9 cellular contexts compared by ENCODE assay signal in genomic region chr3:137764001-137764433, GRCh38. TPM values are rescaled to one million over a fixed set of nuclear protein-coding genes. Genes with fewer than 3 reads are reported as not detected.
DNase-seq lines count a peak whose midpoint lies in the region; ATAC-seq and TF ChIP-seq lines count a peak whose summit lies in the region.
"Had no signal": no experiment of that assay in that cellular context is flagged by ENCODE, and none has a peak within 500 bp of the region (broad histone marks: within the 10 kb centered on the region; RNA-seq: fewer than 3 reads in every experiment).

Gene SOX14, plus strand, starts transcription at chr3:137764315. Its CDS starts 470 bp downstream, at chr3:137764785.

- H3K9me3 ChIP-seq in HUES64 (ENCODE audit: insufficient read depth, low read depth, low read length) = no peaks in the 10 kb centered on the region
- H3K9me3 ChIP-seq in mammary epithelial cell (replicated peaks; ENCODE audit: insufficient read depth, low read length) = no peaks in the 10 kb centered on the region
- no peaks in the 10 kb centered on the region for H3K9me3 ChIP-seq in neural cell (ENCODE audit: low read length)

- H4K20me1 ChIP-seq in mammary epithelial cell (ENCODE audit: insufficient read depth, low read length) (peaks cover 2% of the 10 kb centered on the region), neural cell (ENCODE audit: insufficient read depth) (no peaks in the 10 kb centered on the region)

- CTCF ChIA-PET in mammary epithelial cell (lab: Charles Lee; ENCODE audit: low non-redundant PET) = no interaction called here

- H3K27me3 ChIP-seq in HUES64 (ENCODE audit: insufficient read depth, low read length) = peaks cover 99% of the 10 kb centered on the region
- H3K27me3 ChIP-seq in mammary epithelial cell (ENCODE audit: insufficient read depth, low read length) = peaks cover 82% of the 10 kb centered on the region
- H3K27me3 ChIP-seq in neural cell (ENCODE audit: insufficient read depth, low read depth, low read length) = peaks cover 98% of the 10 kb centered on the region

- H3K9ac ChIP-seq in HUES64 (ENCODE audit: low read depth, low read length) (no peak within 1 kb of the TSS), mammary epithelial cell (ENCODE audit: insufficient read depth, low read length) (no peak within 1 kb of the TSS), neural cell (ENCODE audit: low read length) (no peak within 1 kb of the TSS)

- TF ChIP-seq RAD21 in neural cell (conservative IDR thresholded peaks at IDR 0.05) = no peak

- H2AFZ ChIP-seq in mammary epithelial cell (ENCODE audit: low read depth, low read length) (no peak within 1 kb of the TSS), neural cell (ENCODE audit: low read depth, low read length) (no peak within 1 kb of the TSS)

- H3K36me3 Mint-ChIP-seq in stimulated activated memory B cell treated with anti-CD40 and anti-IgM and Interleukin-4, amounts not matched to agents 10 μg/mL and 1 μg/mL and 100 μg/mL, for 72 hours = peaks cover 6% of the 10 kb centered on the region

- no peaks in the 10 kb centered on the region for H3K36me3 ChIP-seq in HUES64 (ENCODE audit: insufficient read depth, low read length)
- H3K36me3 ChIP-seq in mammary epithelial cell (ENCODE audit: insufficient read depth, low read length) = no peaks in the 10 kb centered on the region
- H3K36me3 ChIP-seq in neural cell (ENCODE audit: insufficient read depth, low read length) = no peaks in the 10 kb centered on the region

- under 1% methylated on average over 30 of the region's 30 CpGs for WGBS in HUES64
- WGBS in mammary epithelial cell (ENCODE audit: low coverage, missing lambda C conversion rate) = 7% methylated on average over 3 of the region's 30 CpGs

- H3K4me3 ChIP-seq in HUES64 (ENCODE audit: low read length) (peak within 1 kb of the TSS; percentile 47), mammary epithelial cell (replicated peaks in 1 of 3; ENCODE audit: insufficient read depth in 1 of 3, low read depth in 2 of 3, low read length in 3 of 3) (no peak within 1 kb of the TSS), neural cell (ENCODE audit: low read length) (peak within 1 kb of the TSS; percentile 65)

- intact Hi-C loops in mammary epithelial cell (cut with micrococcal nuclease) = no loop called here

- no peak within 1 kb of the TSS for H3K4me3 Mint-ChIP-seq in stimulated activated memory B cell treated with anti-CD40 and anti-IgM and Interleukin-4, amounts not matched to agents 10 μg/mL and 1 μg/mL and 100 μg/mL, for 72 hours

- H3K27ac Mint-ChIP-seq in stimulated activated memory B cell treated with anti-CD40 and anti-IgM and Interleukin-4, amounts not matched to agents 10 μg/mL and 1 μg/mL and 100 μg/mL, for 72 hours = no peak within 1 kb of the TSS

- TF ChIP-seq CTCF in mammary epithelial cell (conservative IDR thresholded peaks at IDR 0.05 in 1 of 2, IDR thresholded peaks at IDR 0.05 in 1 of 2; ENCODE audit: extremely low read depth in 1 of 2, insufficient read depth in 1 of 2, low read depth in 1 of 2, low read length in 2 of 2) (no peak), neural cell (IDR thresholded peaks at IDR 0.05; ENCODE audit: poor library complexity, severe bottlenecking) (no peak)

- no peak for ATAC-seq in stimulated activated memory B cell treated with anti-CD40 and anti-IgM and Interleukin-4, amounts not matched to agents 10 μg/mL and 1 μg/mL and 100 μg/mL, for 72 hours

- H3K27me3 Mint-ChIP-seq in stimulated activated memory B cell treated with anti-CD40 and anti-IgM and Interleukin-4, amounts not matched to agents 10 μg/mL and 1 μg/mL and 100 μg/mL, for 72 hours = peaks cover 88% of the 10 kb centered on the region

- DNase-seq in DMS79 (lab: John Stamatoyannopoulos, UW) (peak; percentile 91), mammary epithelial cell (no peak), NCI-H446 treated with DMSO at 0.1 percent for 48 hours (lab: John Stamatoyannopoulos, UW) (no peak), superior temporal gyrus (ENCODE audit: extremely low spot score) (no peak)
- no peak for DNase-seq in stimulated activated CD8-positive, alpha-beta memory T cell treated with anti-CD3 and anti-CD28 coated beads, Interleukin-4, amount 100 ng/mL, for 48 hours

- in situ Hi-C loops in mammary epithelial cell (cut with MboI; ENCODE audit: low sequenced_read_pairs in 2 of 2) = no loop called here

- no peaks in the 10 kb centered on the region for H3K9me3 Mint-ChIP-seq in stimulated activated memory B cell treated with anti-CD40 and anti-IgM and Interleukin-4, amounts not matched to agents 10 μg/mL and 1 μg/mL and 100 μg/mL, for 72 hours

- H3K79me2 ChIP-seq in mammary epithelial cell (ENCODE audit: insufficient read depth, low read length) = no peaks in the 10 kb centered on the region
- H3K79me2 ChIP-seq in neural cell (replicated peaks; ENCODE audit: insufficient read depth, low read length) = no peaks in the 10 kb centered on the region

- dilution Hi-C loops in mammary epithelial cell (cut with HindIII; ENCODE audit: low sequenced_read_pairs) = no loop called here

- H3K27ac ChIP-seq in HUES64 (ENCODE audit: low read depth, low read length) (no peak within 1 kb of the TSS), mammary epithelial cell (ENCODE audit: insufficient read depth, low read depth, low read length) (no peak within 1 kb of the TSS), neural cell (ENCODE audit: low read length) (no peak within 1 kb of the TSS)

- peaks cover 57% of the 10 kb centered on the region for H3K4me1 ChIP-seq in HUES64 (ENCODE audit: insufficient read depth, low read length)
- H3K4me1 ChIP-seq in mammary epithelial cell (ENCODE audit: insufficient read depth, low read length) = peaks cover 12% of the 10 kb centered on the region

- no TSS peak for BruUV-seq in mammary epithelial cell (replicated peaks; lab: Mats Ljungman, UMichigan)

- no peak for TF ChIP-seq EP300 in neural cell (conservative IDR thresholded peaks at IDR 0.05; ENCODE audit: poor library complexity, severe bottlenecking)

- peak within 1 kb of the TSS; percentile 60 for H3K4me2 ChIP-seq in mammary epithelial cell (ENCODE audit: insufficient read depth, low read depth, low read length)
- H3K4me2 ChIP-seq in neural cell (ENCODE audit: low read length) = peak within 1 kb of the TSS; percentile 88

- no peaks in the 10 kb centered on the region for H3F3A ChIP-seq in neural cell (ENCODE audit: insufficient read depth, low read length, poor library complexity, severe bottlenecking)

- no peaks in the 10 kb centered on the region for H3K4me1 Mint-ChIP-seq in stimulated activated memory B cell treated with anti-CD40 and anti-IgM and Interleukin-4, amounts not matched to agents 10 μg/mL and 1 μg/mL and 100 μg/mL, for 72 hours

- H3K9me2 ChIP-seq in neural cell (ENCODE audit: insufficient read depth, low read length) = no peaks in the 10 kb centered on the region

TF ChIP-seq in neural cell, 6 proteins besides CTCF, POLR2A, EP300 and RAD21:
- TF ChIP-seq MXI1 (conservative IDR thresholded peaks at IDR 0.05; ENCODE audit: poor library complexity, severe bottlenecking) = no peak
- no peak for TF ChIP-seq REST (IDR thresholded peaks at IDR 0.05; ENCODE audit: borderline replicate concordance)
- no peak for TF ChIP-seq TAF1 (IDR thresholded peaks at IDR 0.05; ENCODE audit: low read depth)
- TF ChIP-seq EZH2 (IDR thresholded peaks at IDR 0.05; ENCODE audit: borderline replicate concordance, insufficient read depth, low read length, poor library complexity, severe bottlenecking) = peak; percentile 45
- peak; percentile 6 for TF ChIP-seq POLR2AphosphoS5 (IDR thresholded peaks at IDR 0.05)
- TF ChIP-seq SMC3 (conservative IDR thresholded peaks at IDR 0.05; ENCODE audit: poor library complexity) = no peak
TF ChIP-seq in neural cell: peak in this region for 2.

RNA-seq across cellular contexts. Expression of gene SOX14, which starts in this region (rescaled TPM):
- 0.25 TPM for polyA plus RNA-seq in HUES64 (2013, experiment 1 of 2)
- 0.44 TPM for polyA plus RNA-seq in HUES64 (2013, experiment 2 of 2)
- not detected for total RNA-seq in mammary epithelial cell
- polyA plus RNA-seq in mammary epithelial cell = not detected
- not detected for polyA minus RNA-seq in mammary epithelial cell
- not detected in 2 replicates for polyA plus RNA-seq in neural cell
- polyA minus RNA-seq in neural cell = not detected in 2 replicates
- total RNA-seq: mononuclear cell had no signal

Comparison
In these comparisons a context has a peak if more than half of its experiments do, and no peak if none do; other contexts are left out.
1. H3K4me3 ChIP-seq: peak in HUES64 (single experiment) and neural cell (single experiment); none in mammary epithelial cell (0 of 3).